ENCODE assay signal across 9 cellular contexts in genomic region chr1:16611164-16611563, GRCh38. TPM values are rescaled to one million over a fixed set of nuclear protein-coding genes. Genes with fewer than 3 reads are reported as not detected.
A peak's percentile ranks its signal among the peaks of the same experiment; 100 is the strongest.
DNase-seq lines count a peak whose midpoint lies in the region; ATAC-seq and TF ChIP-seq lines count a peak whose summit lies in the region.
"Not testable (repeated sequence)": the region's sequence is repeated elsewhere in the genome, so short reads cannot be mapped to it uniquely, and the experiment has no call there.
"Had no signal": no experiment of that assay in that cellular context is flagged by ENCODE, and none has a peak within 500 bp of the region (broad histone marks: within the 10 kb centered on the region; RNA-seq: fewer than 3 reads in every experiment).

No MANE protein-coding gene starts in this region.

- not testable (repeated sequence) for H3K9ac ChIP-seq in endodermal cell (ENCODE audit: extremely low read depth, low read length, poor library complexity, severe bottlenecking)

- ATAC-seq in activated CD8-positive, alpha-beta memory T cell treated with anti-CD3 and anti-CD28 coated beads, Interleukin-2, amount 10 ng/mL, durations not matched to agents 7 days and 5 days; lower lobe of right lung; sciatic nerve; aorta (ENCODE audit: low FRiP score): not testable (repeated sequence)

- not testable (repeated sequence) for H3K4me3 Mint-ChIP-seq in T-helper 2 cell treated with Interferon-gamma antibody and Interleukin-4, amounts not matched to agents 5 μg/mL and 100 μg/mL, for 36 hours; activated CD8-positive, alpha-beta memory T cell treated with anti-CD3 and anti-CD28 coated beads, Interleukin-2, amount 10 ng/mL, durations not matched to agents 7 days and 5 days; endodermal cell; immature natural killer cell

- peak overlapping the region; percentile 73; the same call in 1 of the 2 replicates for H3K4me3 ChIP-seq in LNCaP clone FGC (ENCODE audit: low read depth, low read length)
- H3K4me3 ChIP-seq in endodermal cell (ENCODE audit: low read length); lower lobe of right lung; aorta (ENCODE audit: low read length in 2 of 2): not testable (repeated sequence)

- H3K4me1 Mint-ChIP-seq in T-helper 2 cell treated with Interferon-gamma antibody and Interleukin-4, amounts not matched to agents 5 μg/mL and 100 μg/mL, for 36 hours (ENCODE audit: low read depth); activated CD8-positive, alpha-beta memory T cell treated with anti-CD3 and anti-CD28 coated beads, Interleukin-2, amount 10 ng/mL, durations not matched to agents 7 days and 5 days; endodermal cell; immature natural killer cell: not testable (repeated sequence)

- not testable (repeated sequence) for H3K27ac ChIP-seq in endodermal cell (ENCODE audit: low read depth, low read length); lower lobe of right lung; aorta (ENCODE audit: low read depth in 1 of 2, low read length in 2 of 2)

- H3K9me3 Mint-ChIP-seq in T-helper 2 cell treated with Interferon-gamma antibody and Interleukin-4, amounts not matched to agents 5 μg/mL and 100 μg/mL, for 36 hours; activated CD8-positive, alpha-beta memory T cell treated with anti-CD3 and anti-CD28 coated beads, Interleukin-2, amount 10 ng/mL, durations not matched to agents 7 days and 5 days (ENCODE audit: low read depth); endodermal cell; immature natural killer cell: not testable (repeated sequence)

- CTCF ChIA-PET in activated CD8-positive, alpha-beta memory T cell treated with anti-CD3 and anti-CD28 coated beads, Interleukin-2, amount 10 ng/mL, durations not matched to agents 7 days and 5 days (lab: Charles Lee): interaction anchor here (1.1 to 5.4 kb wide), 3 partner anchors 11 to 507 kb away, joined by 3 to 20 read pairs (median 16); no protein-coding TSS in a partner anchor

- peaks cover 31% of the 10 kb centered on the region for H3K27me3 ChIP-seq in endodermal cell (ENCODE audit: control insufficient read depth, insufficient read depth, low read length, poor library complexity, severe bottlenecking)
- not testable (repeated sequence) for H3K27me3 ChIP-seq in lower lobe of right lung (ENCODE audit: low read depth); aorta (ENCODE audit: control insufficient read depth in 1 of 2, insufficient read depth in 2 of 2, low read length in 1 of 2)

- not testable (repeated sequence) for H3K4me1 ChIP-seq in endodermal cell (ENCODE audit: control insufficient read depth, insufficient read depth, low read length); aorta (ENCODE audit: control insufficient read depth in 1 of 2, insufficient read depth in 2 of 2, low read length in 2 of 2)
- peaks cover 22% of the 10 kb centered on the region for H3K4me1 ChIP-seq in lower lobe of right lung

- H3K36me3 ChIP-seq in endodermal cell (ENCODE audit: control insufficient read depth, insufficient read depth, low read length): peaks cover 18% of the 10 kb centered on the region
- peaks cover 24% of the 10 kb centered on the region for H3K36me3 ChIP-seq in lower lobe of right lung
- not testable (repeated sequence) for H3K36me3 ChIP-seq in aorta (ENCODE audit: control insufficient read depth in 1 of 2, insufficient read depth in 2 of 2, low read length in 1 of 2)

- not testable (repeated sequence) for H3K27ac Mint-ChIP-seq in T-helper 2 cell treated with Interferon-gamma antibody and Interleukin-4, amounts not matched to agents 5 μg/mL and 100 μg/mL, for 36 hours; activated CD8-positive, alpha-beta memory T cell treated with anti-CD3 and anti-CD28 coated beads, Interleukin-2, amount 10 ng/mL, durations not matched to agents 7 days and 5 days; endodermal cell; immature natural killer cell

- H3K27me3 Mint-ChIP-seq in T-helper 2 cell treated with Interferon-gamma antibody and Interleukin-4, amounts not matched to agents 5 μg/mL and 100 μg/mL, for 36 hours (ENCODE audit: low read depth); activated CD8-positive, alpha-beta memory T cell treated with anti-CD3 and anti-CD28 coated beads, Interleukin-2, amount 10 ng/mL, durations not matched to agents 7 days and 5 days; endodermal cell (ENCODE audit: insufficient read depth); immature natural killer cell (ENCODE audit: low read depth in 3 of 3): not testable (repeated sequence)

- intact Hi-C loops in lower lobe of right lung (cut with DNase I); sciatic nerve (cut with DNase I): not testable (repeated sequence)
- intact Hi-C loops in aorta (cut with DNase I): loop anchor here in 1 of 2 donors (10.0 kb wide), 1 partner anchor 314 kb away; the partner anchor contains the start of gene CROCC

- H3K36me3 Mint-ChIP-seq in T-helper 2 cell treated with Interferon-gamma antibody and Interleukin-4, amounts not matched to agents 5 μg/mL and 100 μg/mL, for 36 hours (ENCODE audit: low read depth); activated CD8-positive, alpha-beta memory T cell treated with anti-CD3 and anti-CD28 coated beads, Interleukin-2, amount 10 ng/mL, durations not matched to agents 7 days and 5 days; endodermal cell (ENCODE audit: low read depth); immature natural killer cell: not testable (repeated sequence)

- not testable (repeated sequence) for DNase-seq in LNCaP clone FGC (ENCODE audit: low read depth)
- peak; percentile 10 for DNase-seq in T-helper 2 cell treated with Interferon-gamma antibody and Interleukin-4, amounts not matched to agents 5 μg/mL and 100 μg/mL, for 36 hours (ENCODE audit: low spot score)
- peak; percentile 41 for DNase-seq in activated CD8-positive, alpha-beta memory T cell treated with anti-CD3 and anti-CD28 coated beads, Interleukin-2, amount 10 ng/mL, durations not matched to agents 7 days and 5 days
- peak; percentile 38 for DNase-seq in endodermal cell
- peak in 2 of 3 donors; percentile 0 for DNase-seq in immature natural killer cell
- DNase-seq in lower lobe of right lung: peak; percentile 36
- DNase-seq in sciatic nerve (ENCODE audit: low spot score): peak; percentile 51
- peak; percentile 30 to 75 for DNase-seq in aorta

- H3K9me3 ChIP-seq in endodermal cell (ENCODE audit: control insufficient read depth, low read length); lower lobe of right lung; aorta (ENCODE audit: control insufficient read depth, low read length): not testable (repeated sequence)

- not testable (repeated sequence) for TF ChIP-seq CTCF in LNCaP clone FGC (IDR thresholded peaks at IDR 0.05; ENCODE audit: control insufficient read depth, extremely low read depth, insufficient read depth); endodermal cell (conservative IDR thresholded peaks at IDR 0.05); lower lobe of right lung (IDR thresholded peaks at IDR 0.05)

- WGBS in endodermal cell (ENCODE audit: insufficient coverage in 1 of 2, insufficient read length in 1 of 2), 2 experiments: 95% methylated on average over 4 of the region's 4 CpGs
- 79 to 84% methylated on average over 4 of the region's 4 CpGs for WGBS in aorta, 2 donors

RNA-seq across cellular contexts. Expression of gene NBPF1, which starts 2.2 kb away (rescaled TPM):
- total RNA-seq in activated CD8-positive, alpha-beta memory T cell treated with anti-CD3 and anti-CD28 coated beads, Interleukin-2, amount 10 ng/mL, durations not matched to agents 7 days and 5 days: 1 to 10 TPM; 2.8 to 3.1 TPM
- total RNA-seq in endodermal cell: 10 to 100 TPM; 39.2 to 42.5 TPM
- polyA plus RNA-seq in endodermal cell (2013, experiment 1 of 2): 37.2 TPM
- polyA plus RNA-seq in endodermal cell (2013, experiment 2 of 2): 29.5 TPM
- polyA plus RNA-seq in immature natural killer cell: 1 to 10 TPM; 4.5 to 9.1 (median 6.9) TPM
- total RNA-seq in lower lobe of right lung: 35.3 TPM
- total RNA-seq in sciatic nerve: 40.4 TPM
- total RNA-seq in aorta: 10 to 100 TPM; 15.5 to 55.0 TPM
- 1 to 10 TPM; 7.9 to 9.6 TPM for polyA plus RNA-seq in aorta

RNA-seq across cellular contexts. Expression of gene RNU1-3, which starts 55.6 kb away (rescaled TPM):
- total RNA-seq in activated CD8-positive, alpha-beta memory T cell treated with anti-CD3 and anti-CD28 coated beads, Interleukin-2, amount 10 ng/mL, durations not matched to agents 7 days and 5 days: 1,000 to 10,000 TPM in 1 of 2 experiments, 100 to 1,000 TPM in 1; 922 to 3,744 TPM
- total RNA-seq in endodermal cell (1,000 to 10,000 TPM; 2,483 to 3,611 TPM), lower lobe of right lung (6,803 TPM), sciatic nerve (13,769 TPM), aorta (1,000 to 10,000 TPM; 7,231 to 8,154 TPM)
- polyA plus RNA-seq in endodermal cell (2013, experiment 1 of 2): 11,872 TPM
- polyA plus RNA-seq in endodermal cell (2013, experiment 2 of 2): 14,577 TPM
- polyA plus RNA-seq in immature natural killer cell (10 to 100 TPM in 1 of 3 donors, not detected in 2; 28.1 TPM), aorta (not detected)
- polyA plus RNA-seq: CD4-positive, alpha-beta memory T cell had no signal
